ENCODE assay signal across 18 cellular contexts in the genomic region with DNA sequence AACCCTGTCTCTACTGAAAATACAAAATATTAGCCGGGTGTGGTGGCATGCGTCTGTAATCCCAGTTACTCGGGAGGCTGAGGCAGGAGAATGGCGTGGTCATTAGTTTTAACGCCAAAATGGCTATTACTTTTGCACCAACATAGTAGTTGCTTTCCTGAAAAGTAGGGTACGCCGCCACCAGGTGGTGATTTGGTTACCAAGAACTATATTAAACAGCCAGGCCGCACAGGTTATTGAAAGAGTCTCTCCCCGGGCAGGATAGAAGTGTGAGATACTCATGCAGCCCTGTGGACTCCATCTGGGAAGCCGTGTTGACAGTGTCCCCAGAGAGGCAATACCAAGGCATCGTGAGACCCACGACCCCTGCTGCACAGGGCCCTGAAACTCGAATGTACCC. TPM values are rescaled to one million over a fixed set of nuclear protein-coding genes. Genes with fewer than 3 reads are reported as not detected.
DNase-seq lines count a peak whose midpoint lies in the region; TF ChIP-seq lines count a peak whose summit lies in the region.
"Had no signal": no experiment of that assay in that cellular context is flagged by ENCODE, and none has a peak within 500 bp of the region (broad histone marks: within the 10 kb centered on the region; RNA-seq: fewer than 3 reads in every experiment).

No MANE protein-coding gene starts in this region.

- H3K4me1 ChIP-seq in BLaER1 (peaks cover 9% of the 10 kb centered on the region), OCI-LY7 (ENCODE audit: insufficient read depth, low read length, poor library complexity, severe bottlenecking) (peaks cover 5% of the 10 kb centered on the region)
- H3K4me1 ChIP-seq: body of pancreas, thyroid gland had no signal

- H3K27ac ChIP-seq in BLaER1 (no peak overlapping the region), OCI-LY7 (ENCODE audit: low read depth, low read length, poor library complexity, severe bottlenecking) (no peak overlapping the region)
- H3K27ac ChIP-seq: body of pancreas, thyroid gland had no signal

- POLR2A ChIA-PET in OCI-LY7 (lab: Charles Lee): no interaction called here

- H3K79me2 ChIP-seq in OCI-LY7 (ENCODE audit: insufficient read depth, low read depth, low read length): no peaks in the 10 kb centered on the region

- H3K9me3 ChIP-seq in BLaER1 (no peaks in the 10 kb centered on the region), OCI-LY7 (ENCODE audit: low read length) (no peaks in the 10 kb centered on the region)
- H3K9me3 ChIP-seq: body of pancreas, thyroid gland had no signal

- H3K27me3 ChIP-seq in BLaER1: no peaks in the 10 kb centered on the region
- H3K27me3 ChIP-seq in H7 (ENCODE audit: control insufficient read depth, insufficient read depth, low read length): no peaks in the 10 kb centered on the region
- H3K27me3 ChIP-seq: body of pancreas, thyroid gland had no signal

- TF ChIP-seq CTCF in OCI-LY7 (conservative IDR thresholded peaks at IDR 0.05; ENCODE audit: low read length): peak; percentile 63
- peak; percentile 10 for TF ChIP-seq CTCF in fibroblast of villous mesenchyme (IDR thresholded peaks at IDR 0.05; ENCODE audit: insufficient read depth, low read depth, low read length)

- intact Hi-C loops in OCI-LY7 (cut with micrococcal nuclease; ENCODE audit: unreplicated experiment): no loop called here
- intact Hi-C loops in posterior vena cava (cut with DNase I): no loop called here

- no peaks in the 10 kb centered on the region for H3K9me2 ChIP-seq in OCI-LY7 (ENCODE audit: insufficient read depth, low read length)

- H4K20me1 ChIP-seq in BLaER1 (no peaks in the 10 kb centered on the region), OCI-LY7 (ENCODE audit: insufficient read depth, low read length) (no peaks in the 10 kb centered on the region)

- H3K4me3 ChIP-seq in BLaER1 (no peak overlapping the region), H7 (ENCODE audit: insufficient read depth, low read depth, low read length) (no peak overlapping the region), OCI-LY7 (ENCODE audit: low read depth, low read length, poor library complexity, severe bottlenecking) (no peak overlapping the region), fibroblast of villous mesenchyme (ENCODE audit: low read depth, low read length) (no peak overlapping the region)
- H3K4me3 ChIP-seq: body of pancreas, thyroid gland had no signal

- H3K9ac ChIP-seq in BLaER1: no peak overlapping the region

- no peak overlapping the region for H2AFZ ChIP-seq in OCI-LY7 (ENCODE audit: low read length)

- no TSS peak for BruUV-seq in OCI-LY7 (replicated peaks; lab: Mats Ljungman, UMichigan)

- H3K36me3 ChIP-seq in BLaER1 (no peaks in the 10 kb centered on the region), H7 (replicated peaks; ENCODE audit: control insufficient read depth, insufficient read depth, low read length) (no peaks in the 10 kb centered on the region), OCI-LY7 (ENCODE audit: insufficient read depth, low read length) (no peaks in the 10 kb centered on the region)
- H3K36me3 ChIP-seq: thyroid gland had no signal

- H3K4me2 ChIP-seq in BLaER1 (peak overlapping the region; percentile 27; the same call in 1 of the 2 replicates), OCI-LY7 (ENCODE audit: low read length) (no peak overlapping the region)

- DNase-seq in H7: peak; percentile 61
- DNase-seq in OCI-LY7 (ENCODE audit: low spot score): peak; percentile 47
- no peak for DNase-seq in fibroblast of villous mesenchyme (ENCODE audit: low read depth)
- no peak for DNase-seq in middle frontal gyrus (ENCODE audit: extremely low spot score, low spot score)
- no peak for DNase-seq in CD1c-positive myeloid dendritic cell (ENCODE audit: extremely low spot score)
- DNase-seq in posterior vena cava (ENCODE audit: low spot score): no peak
- DNase-seq: activated CD4-positive, alpha-beta T cell treated with anti-CD3 and anti-CD28 coated beads, Interleukin-2, amount 50 U/mL, for 48 hours; activated effector memory CD4-positive, alpha-beta T cell treated with Interleukin-2 at 50 U/mL for 16 hours; body of pancreas; COR-L47; NCI-H1694; NCI-H82; occipital lobe; retina; stimulated activated CD4-positive, alpha-beta T cell treated with anti-CD3 and anti-CD28 coated beads, Interleukin-4, amount 100 ng/mL, for 24 hours; stimulated activated naive CD8-positive, alpha-beta T cell treated with anti-CD3 and anti-CD28 coated beads, Interleukin-15, Interleukin-2, amounts not matched to agents 100 U/mL and 50 U/mL, for 24 hours; thyroid gland had no signal

- CTCF ChIA-PET in OCI-LY7 (lab: Charles Lee; ENCODE audit: unreplicated experiment): no interaction called here

RNA-seq across cellular contexts. Expression of gene LRRC32, which starts 24.6 kb away (rescaled TPM):
- 0.63 and 0.94 TPM in 2 replicates for total RNA-seq in H7 (2014; rRNA removed; shearing (Covaris generic))
- 5.4 and 5.5 TPM in 2 replicates for total RNA-seq in OCI-LY7 (2014; rRNA removed; shearing (Covaris generic))
- total RNA-seq in OCI-LY7 (2022) (15.0 and 25.3 TPM in 2 replicates), fibroblast of villous mesenchyme (12.1 and 25.8 TPM in 2 replicates), posterior vena cava (100 to 1,000 TPM; 108 to 142 TPM)

Comparison
In these comparisons a context has a peak if more than half of its experiments do, and no peak if none do; other contexts are left out.
1. DNase-seq: peak in H7 (single experiment) and OCI-LY7 (single experiment); none in fibroblast of villous mesenchyme (single experiment), middle frontal gyrus (single experiment), CD1c-positive myeloid dendritic cell (single experiment) and posterior vena cava (single experiment).